Comparison of ENCODE assay signal across 7 cellular contexts in the genomic region with DNA sequence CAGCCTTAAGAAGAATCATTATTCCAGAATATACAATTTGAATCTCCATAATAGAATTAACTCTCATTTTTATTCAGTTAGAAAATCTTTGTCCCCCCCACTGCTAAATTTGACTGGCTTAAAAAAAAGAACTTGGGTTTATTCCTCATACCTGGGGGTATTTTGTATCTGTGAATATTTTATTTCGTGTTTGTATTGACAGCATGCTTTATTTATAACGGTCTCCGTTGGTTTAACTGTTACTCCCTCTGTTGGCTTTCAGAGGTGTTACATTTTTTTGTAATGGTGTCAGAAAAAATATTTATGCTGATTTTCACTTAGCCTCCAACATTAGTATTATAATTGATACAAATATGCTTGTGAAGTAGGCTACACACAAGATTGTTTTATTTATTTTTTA.
DNase-seq lines count a peak whose midpoint lies in the region; ATAC-seq and TF ChIP-seq lines count a peak whose summit lies in the region.

No MANE protein-coding gene starts in this region.

- no peaks in the 10 kb centered on the region for H3K79me1 ChIP-seq in neuronal stem cell (ENCODE audit: low read depth, low read length)

- no peak overlapping the region for H3K14ac ChIP-seq in neuronal stem cell (ENCODE audit: low read length)

- peak; percentile 74 for TF ChIP-seq CTCF in chondrocyte (IDR thresholded peaks at IDR 0.05)
- TF ChIP-seq CTCF in neural progenitor cell (IDR thresholded peaks at IDR 0.05): peak; percentile 51

- no peak overlapping the region for H2BK12ac ChIP-seq in neuronal stem cell (ENCODE audit: low read length)

- H4K8ac ChIP-seq in neuronal stem cell (ENCODE audit: low read depth, low read length): no peak overlapping the region

- no peaks in the 10 kb centered on the region for H3K36me3 ChIP-seq in neural progenitor cell
- peaks cover 7 to 30% of the 10 kb centered on the region in 2 donors for H3K36me3 ChIP-seq in neuronal stem cell (replicated peaks in 1 of 2; ENCODE audit: control insufficient read depth in 2 of 2, insufficient read depth in 2 of 2, low read length in 2 of 2)

- peaks cover 11% of the 10 kb centered on the region for H3K36me3 Mint-ChIP-seq in chondrocyte (ENCODE audit: low read depth)
- peaks cover 18% of the 10 kb centered on the region for H3K36me3 Mint-ChIP-seq in neural progenitor cell

- H3K27me3 Mint-ChIP-seq in chondrocyte (ENCODE audit: low read depth) (no peaks in the 10 kb centered on the region), neural progenitor cell (ENCODE audit: insufficient read depth, low read depth) (no peaks in the 10 kb centered on the region)

- H3K27me3 ChIP-seq in neural progenitor cell (no peaks in the 10 kb centered on the region), neuronal stem cell (ENCODE audit: control insufficient read depth in 3 of 3, insufficient read depth in 3 of 3, low read depth in 1 of 3, low read length in 3 of 3) (no peaks in the 10 kb centered on the region)

- H3K4ac ChIP-seq in neuronal stem cell (ENCODE audit: low read length): no peak overlapping the region

- H3K9ac ChIP-seq in neural progenitor cell (no peak overlapping the region), neuronal stem cell (ENCODE audit: low read depth, low read length, poor library complexity) (no peak overlapping the region)

- H3K4me3 Mint-ChIP-seq in chondrocyte (ENCODE audit: unreplicated experiment) (no peak overlapping the region), neural progenitor cell (no peak overlapping the region)

- H2BK120ac ChIP-seq in neuronal stem cell (ENCODE audit: low read depth, low read length): no peak overlapping the region

- H4K91ac ChIP-seq in neuronal stem cell (ENCODE audit: low read depth, low read length, poor library complexity): no peak overlapping the region

- H3K4me2 ChIP-seq in neural progenitor cell: no peak overlapping the region
- H3K4me2 ChIP-seq in neuronal stem cell (ENCODE audit: insufficient read depth, low read length, poor library complexity, severe bottlenecking): no peak overlapping the region

- DNase-seq in GM03348 (ENCODE audit: low spot score) (peak; percentile 45), LoVo (ENCODE audit: low spot score) (peak; percentile 18), chondrocyte (ENCODE audit: low spot score) (no peak), neural progenitor cell (ENCODE audit: low spot score) (no peak), COLO668 (lab: John Stamatoyannopoulos, UW; ENCODE audit: unreplicated experiment) (no peak), neuronal stem cell (ENCODE audit: low spot score) (no peak)

- peaks cover 37% of the 10 kb centered on the region for H4K20me1 ChIP-seq in neural progenitor cell (ENCODE audit: low read depth)

- no peak overlapping the region for H2AK5ac ChIP-seq in neuronal stem cell (ENCODE audit: low read depth, low read length)

- H3K4me1 ChIP-seq in neural progenitor cell (no peaks in the 10 kb centered on the region), neuronal stem cell (ENCODE audit: control insufficient read depth in 2 of 2, insufficient read depth in 1 of 2, low read depth in 1 of 2, low read length in 2 of 2) (no peaks in the 10 kb centered on the region)

- no CpG with 5 or more reads among the region's 3 CpGs for WGBS in neuronal stem cell (ENCODE audit: extremely low coverage in 2 of 2, insufficient read length in 2 of 2, insufficient replicate concordance in 1 of 2), 2 donors

- no peaks in the 10 kb centered on the region for H3F3A ChIP-seq in neural progenitor cell (ENCODE audit: low read depth)

- no peak overlapping the region for H2BK5ac ChIP-seq in neuronal stem cell (ENCODE audit: low read length)

- no peak overlapping the region for H3K18ac ChIP-seq in neuronal stem cell (ENCODE audit: low read length)

- H3K9me3 Mint-ChIP-seq in chondrocyte (ENCODE audit: low read depth) (no peaks in the 10 kb centered on the region), neural progenitor cell (no peaks in the 10 kb centered on the region)

- no peak overlapping the region for H3K23ac ChIP-seq in neuronal stem cell (ENCODE audit: low read depth, low read length, poor library complexity)

- H3K27ac Mint-ChIP-seq in chondrocyte (ENCODE audit: unreplicated experiment) (no peak overlapping the region), neural progenitor cell (no peak overlapping the region)

- H3K27ac ChIP-seq in neural progenitor cell: no peak overlapping the region
- H3K27ac ChIP-seq in neuronal stem cell (replicated peaks; ENCODE audit: low read length): no peak overlapping the region

- no peaks in the 10 kb centered on the region for H3K9me3 ChIP-seq in neural progenitor cell (ENCODE audit: low read depth)
- H3K9me3 ChIP-seq in neuronal stem cell (replicated peaks in 1 of 2; ENCODE audit: control insufficient read depth in 2 of 2, insufficient read depth in 1 of 2, low read depth in 1 of 2, low read length in 2 of 2): no peaks in the 10 kb centered on the region

- peaks cover 10% of the 10 kb centered on the region for H3K4me1 Mint-ChIP-seq in chondrocyte (ENCODE audit: low read depth)
- H3K4me1 Mint-ChIP-seq in neural progenitor cell: no peaks in the 10 kb centered on the region

- H3K4me3 ChIP-seq in neural progenitor cell (no peak overlapping the region), neuronal stem cell (ENCODE audit: low read length in 2 of 2) (no peak overlapping the region)

- H2BK15ac ChIP-seq in neuronal stem cell (ENCODE audit: low read length): no peak overlapping the region

- ATAC-seq in GM21825 (IDR thresholded peaks at IDR 0.05; ENCODE audit: unreplicated experiment): no peak

- H2AFZ ChIP-seq in neural progenitor cell (replicated peaks): no peak overlapping the region
- H2AFZ ChIP-seq in neuronal stem cell (ENCODE audit: low read length): no peak overlapping the region

- H3K79me2 ChIP-seq in neural progenitor cell (ENCODE audit: low read depth): peaks cover 65% of the 10 kb centered on the region

Comparison
In these comparisons a context has a peak if more than half of its experiments do, and no peak if none do; other contexts are left out.
1. DNase-seq: peak in GM03348 (single experiment) and LoVo (single experiment); none in chondrocyte (single experiment), neural progenitor cell (single experiment), COLO668 (single experiment) and neuronal stem cell (single experiment).